6 cellular contexts compared by ENCODE assay signal in genomic region chr3:144067059-144067458, GRCh38.
"Had no signal": no experiment of that assay in that cellular context is flagged by ENCODE, and none has a peak within 500 bp of the region (broad histone marks: within the 10 kb centered on the region; RNA-seq: fewer than 3 reads in every experiment).

No MANE protein-coding gene starts in this region.

- H3K4me3 Mint-ChIP-seq: H9 had no signal

- H3K27ac Mint-ChIP-seq: H9 had no signal

- DNase-seq: GOT3, H9, HCEC 1CT, IMR-90, KG1 had no signal

- H3K4me1 Mint-ChIP-seq: H9 had no signal

- ATAC-seq: K562 had no signal

- H3K4me3 ChIP-seq: K562 had no signal
